ENCODE assay signal across 29 cellular contexts in the genomic region with DNA sequence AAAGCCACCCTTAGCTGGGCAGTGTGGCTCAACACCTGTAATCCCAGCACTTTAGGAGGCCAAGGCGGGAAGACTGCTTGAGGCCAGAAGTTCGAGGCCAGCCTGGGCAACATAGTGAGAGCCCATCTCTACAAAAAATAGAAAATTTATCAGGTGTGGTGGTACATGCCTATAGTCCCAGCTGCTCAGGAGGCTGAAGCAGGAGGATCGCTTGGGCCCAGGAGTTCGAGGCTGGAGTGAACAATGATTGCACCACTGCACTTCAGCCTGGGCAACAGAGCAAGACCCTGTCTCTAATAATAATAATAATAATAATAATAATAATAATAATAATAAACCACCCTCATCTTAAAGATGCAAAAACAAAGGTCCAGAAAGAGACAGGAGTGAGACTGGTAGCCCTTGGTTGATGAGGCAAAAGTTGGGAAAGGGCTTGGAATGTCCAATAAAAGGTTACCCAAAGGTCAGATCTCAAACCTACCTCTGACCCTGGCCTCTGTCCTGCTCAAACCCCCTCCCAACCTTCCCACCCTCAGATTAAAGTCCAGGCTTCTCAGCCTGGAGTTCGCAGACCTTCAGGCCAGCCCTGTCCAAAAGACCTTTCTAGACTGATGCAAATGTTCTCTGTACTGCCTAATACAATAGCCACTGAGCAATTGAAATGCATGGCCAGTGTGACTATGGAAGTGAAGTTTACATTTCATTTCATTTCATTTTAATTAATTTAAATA. TPM values are rescaled to one million over a fixed set of nuclear protein-coding genes. Genes with fewer than 3 reads are reported as not detected.
"Had no signal": no experiment of that assay in that cellular context is flagged by ENCODE, and none has a peak within 500 bp of the region (broad histone marks: within the 10 kb centered on the region; RNA-seq: fewer than 3 reads in every experiment).

No MANE protein-coding gene starts in this region.

- H3K27ac Mint-ChIP-seq: activated CD8-positive, alpha-beta T cell treated with anti-CD3 and anti-CD28 coated beads for 36 hours; activated naive CD4-positive, alpha-beta T cell treated with anti-CD3 and anti-CD28 coated beads for 36 hours; activated naive CD4-positive, alpha-beta T cell treated with anti-CD3 and anti-CD28 coated beads, Interleukin-2, amount 50 U/mL, for 24 hours; activated naive CD8-positive, alpha-beta T cell treated with anti-CD3 and anti-CD28 coated beads for 36 hours; activated naive CD8-positive, alpha-beta T cell treated with anti-CD3 and anti-CD28 coated beads, Interleukin-2, amount 50 U/mL, for 24 hours; activated T-helper 2 cell treated with anti-CD3 and anti-CD28 coated beads, Interferon-gamma antibody, Interleukin-2, Interleukin-4, amounts not matched to agents 10 μg/mL and 5 μg/mL and 100 μg/mL, durations not matched to agents 14 hours and 24 hours and 36 hours; effector memory CD8-positive, alpha-beta T cell had no signal

- H3K27ac ChIP-seq: adrenal gland, body of pancreas, epithelial cell of prostate, esophagus squamous epithelium, gastroesophageal sphincter had no signal

- H3K4me1 Mint-ChIP-seq: activated naive CD4-positive, alpha-beta T cell treated with anti-CD3 and anti-CD28 coated beads, Interleukin-2, amount 50 U/mL, for 24 hours; activated naive CD8-positive, alpha-beta T cell treated with anti-CD3 and anti-CD28 coated beads for 36 hours; activated naive CD8-positive, alpha-beta T cell treated with anti-CD3 and anti-CD28 coated beads, Interleukin-2, amount 50 U/mL, for 24 hours had no signal

- H3K4me1 ChIP-seq: adrenal gland, body of pancreas, esophagus squamous epithelium, gastroesophageal sphincter had no signal

- ATAC-seq: activated CD8-positive, alpha-beta T cell treated with anti-CD3 and anti-CD28 coated beads for 36 hours; activated naive CD8-positive, alpha-beta T cell treated with anti-CD3 and anti-CD28 coated beads, Interleukin-2, amount 50 U/mL, for 24 hours; activated T-cell treated with anti-CD3 and anti-CD28 coated beads, Interleukin-2, amount 50 U/mL, for 4 hours; body of pancreas; effector memory CD8-positive, alpha-beta T cell; gastroesophageal sphincter had no signal

- H3K27me3 ChIP-seq: adrenal gland, body of pancreas, esophagus squamous epithelium, gastroesophageal sphincter had no signal

- DNase-seq: activated CD4-positive, alpha-beta T cell treated with anti-CD3 and anti-CD28 coated beads for 1 hour; activated CD4-positive, alpha-beta T cell treated with anti-CD3 and anti-CD28 coated beads for 48 hours; activated CD4-positive, alpha-beta T cell treated with anti-CD3 and anti-CD28 coated beads, Interleukin-2, amount 50 U/mL, for 1 hour; activated CD4-positive, alpha-beta T cell treated with anti-CD3 and anti-CD28 coated beads, Interleukin-2, amount 50 U/mL, for 48 hours; activated CD8-positive, alpha-beta memory T cell treated with anti-CD3 and anti-CD28 coated beads for 24 hours; activated CD8-positive, alpha-beta T cell treated with anti-CD3 and anti-CD28 coated beads for 36 hours; activated effector memory CD4-positive, alpha-beta T cell treated with anti-CD3 and anti-CD28 coated beads, Interleukin-2, amount 50 U/mL, for 16 hours; activated naive CD4-positive, alpha-beta T cell treated with anti-CD3 and anti-CD28 coated beads for 36 hours; activated naive CD8-positive, alpha-beta T cell treated with anti-CD3 and anti-CD28 coated beads for 36 hours; activated naive CD8-positive, alpha-beta T cell treated with anti-CD3 and anti-CD28 coated beads, Interleukin-2, amount 50 U/mL, for 24 hours; activated T-cell treated with anti-CD3 and anti-CD28 coated beads, Interleukin-2, amount 50 U/mL, for 4 hours; adrenal gland; amygdala; body of pancreas; caudate nucleus; cortex of kidney; dermis blood vessel endothelial cell; effector CD4-positive, alpha-beta T cell; effector memory CD8-positive, alpha-beta T cell; esophagus squamous epithelium; foreskin melanocyte; T-helper 2 cell had no signal

- H3K4me3 ChIP-seq: adrenal gland, body of pancreas, esophagus squamous epithelium, gastroesophageal sphincter had no signal

- FAIRE-seq: colon, endothelial cell of umbilical vein had no signal

- H3K9me3 ChIP-seq: adrenal gland, esophagus squamous epithelium had no signal

- H3K4me3 Mint-ChIP-seq: activated CD8-positive, alpha-beta T cell treated with anti-CD3 and anti-CD28 coated beads for 36 hours; activated naive CD4-positive, alpha-beta T cell treated with anti-CD3 and anti-CD28 coated beads for 36 hours; activated naive CD4-positive, alpha-beta T cell treated with anti-CD3 and anti-CD28 coated beads, Interleukin-2, amount 50 U/mL, for 24 hours; activated naive CD8-positive, alpha-beta T cell treated with anti-CD3 and anti-CD28 coated beads for 36 hours; activated naive CD8-positive, alpha-beta T cell treated with anti-CD3 and anti-CD28 coated beads, Interleukin-2, amount 50 U/mL, for 24 hours; activated T-cell treated with anti-CD3 and anti-CD28 coated beads, Interleukin-2, amount 50 U/mL, for 4 hours; effector memory CD8-positive, alpha-beta T cell had no signal

- H3K27me3 Mint-ChIP-seq: activated CD8-positive, alpha-beta T cell treated with anti-CD3 and anti-CD28 coated beads for 36 hours; activated naive CD4-positive, alpha-beta T cell treated with anti-CD3 and anti-CD28 coated beads, Interleukin-2, amount 50 U/mL, for 24 hours; activated naive CD8-positive, alpha-beta T cell treated with anti-CD3 and anti-CD28 coated beads for 36 hours; activated naive CD8-positive, alpha-beta T cell treated with anti-CD3 and anti-CD28 coated beads, Interleukin-2, amount 50 U/mL, for 24 hours; effector memory CD8-positive, alpha-beta T cell had no signal

RNA-seq across cellular contexts. Expression of a gene that starts 9.1 kb away (rescaled TPM):
- total RNA-seq: dermis blood vessel endothelial cell, esophagus squamous epithelium, glomerular endothelial cell had no signal
